1 cellular context compared by ENCODE assay signal in genomic region chr5:166639151-166639550, GRCh38.
TF ChIP-seq lines count a peak whose summit lies in the region.

No MANE protein-coding gene starts in this region.

TF ChIP-seq in SK-N-SH, 30 proteins besides CTCF, POLR2A, EP300 and RAD21 (continued from another document):
- TF ChIP-seq TEAD4 (IDR thresholded peaks at IDR 0.05; ENCODE audit: borderline replicate concordance, insufficient read depth) (no peak), MAX (IDR thresholded peaks at IDR 0.05; ENCODE audit: low read depth) (no peak), YY1 (IDR thresholded peaks at IDR 0.05; ENCODE audit: low read depth) (no peak), RFX5 (IDR thresholded peaks at IDR 0.05; ENCODE audit: low read length) (no peak), POLR2AphosphoS5 (IDR thresholded peaks at IDR 0.05; ENCODE audit: low read depth, low read length) (no peak), GABPA (IDR thresholded peaks at IDR 0.05; ENCODE audit: low read depth) (no peak)
